Comparison of ENCODE assay signal across 1 cellular context in genomic region chr7:112086496-112087254, GRCh38.
TF ChIP-seq lines count a peak whose summit lies in the region.

No MANE protein-coding gene starts in this region.

TF ChIP-seq in HepG2, 621 proteins besides CTCF, POLR2A, EP300 and RAD21 (continued from another document and continues in another):
- TF ChIP-seq ZHX2 (IDR thresholded peaks at IDR 0.05; ENCODE audit: low read depth) (no peak; the same call in 1 of the 2 replicates), ZHX2 (CRISPR knock-in tag; IDR thresholded peaks at IDR 0.05; ENCODE audit: borderline replicate concordance) (no peak), ZBTB43 (CRISPR knock-in tag; conservative IDR thresholded peaks at IDR 0.05) (no peak), ZNF407 (CRISPR knock-in tag; IDR thresholded peaks at IDR 0.05; ENCODE audit: not compliant biosample characterization) (no peak), ZBTB20 (CRISPR knock-in tag; IDR thresholded peaks at IDR 0.05; ENCODE audit: borderline replicate concordance, low read depth) (peak; percentile 66; the same call in 1 of the 2 replicates), SP1 (IDR thresholded peaks at IDR 0.05) (no peak), SP1 (CRISPR knock-in tag; IDR thresholded peaks at IDR 0.05) (no peak), ZNF121 (CRISPR knock-in tag; IDR thresholded peaks at IDR 0.05) (no peak), SCMH1 (CRISPR knock-in tag; IDR thresholded peaks at IDR 0.05; ENCODE audit: borderline replicate concordance) (no peak), ZFYVE20 (CRISPR knock-in tag; IDR thresholded peaks at IDR 0.05; ENCODE audit: borderline replicate concordance, low read depth) (no peak), THRA (CRISPR knock-in tag; IDR thresholded peaks at IDR 0.05; ENCODE audit: borderline replicate concordance) (peak; percentile 66), POGZ (CRISPR knock-in tag; IDR thresholded peaks at IDR 0.05) (peak; percentile 91), MXD1 (CRISPR knock-in tag; IDR thresholded peaks at IDR 0.05) (no peak), SYNCRIP (IDR thresholded peaks at IDR 0.05; ENCODE audit: insufficient read depth, low read depth, low read length) (no peak), ZNF224 (CRISPR knock-in tag; IDR thresholded peaks at IDR 0.05) (no peak), TRIM24 (CRISPR knock-in tag; IDR thresholded peaks at IDR 0.05) (no peak), ZUFSP (CRISPR knock-in tag; IDR thresholded peaks at IDR 0.05; ENCODE audit: borderline replicate concordance) (no peak), PCBP1 (IDR thresholded peaks at IDR 0.05; ENCODE audit: borderline replicate concordance, low read depth, low read length) (no peak), NR2F1 (CRISPR knock-in tag; IDR thresholded peaks at IDR 0.05) (no peak), MTERF4 (CRISPR knock-in tag; IDR thresholded peaks at IDR 0.05) (no peak), PATZ1 (CRISPR knock-in tag; IDR thresholded peaks at IDR 0.05) (peak; percentile 53), ZNF674 (CRISPR knock-in tag; IDR thresholded peaks at IDR 0.05; ENCODE audit: low read depth) (no peak), TEF (CRISPR knock-in tag; IDR thresholded peaks at IDR 0.05) (no peak), ZBTB21 (CRISPR knock-in tag; IDR thresholded peaks at IDR 0.05) (peak; percentile 94), MYC (CRISPR knock-in tag; IDR thresholded peaks at IDR 0.05; ENCODE audit: borderline replicate concordance) (no peak), SNRNP70 (IDR thresholded peaks at IDR 0.05; ENCODE audit: low read depth, low read length) (no peak), ZNF672 (CRISPR knock-in tag; IDR thresholded peaks at IDR 0.05) (no peak), PAX8 (CRISPR knock-in tag; IDR thresholded peaks at IDR 0.05; ENCODE audit: borderline replicate concordance) (no peak), PHB2 (IDR thresholded peaks at IDR 0.05; ENCODE audit: partially characterized antibody) (no peak), E2F1 (CRISPR knock-in tag; IDR thresholded peaks at IDR 0.05) (no peak), ZNF274 (CRISPR knock-in tag; IDR thresholded peaks at IDR 0.05) (no peak), SIX1 (CRISPR knock-in tag; IDR thresholded peaks at IDR 0.05; ENCODE audit: borderline replicate concordance) (no peak)
